ENCODE assay signal across 24 cellular contexts in genomic region chr17:56020369-56020768, GRCh38.
DNase-seq lines count a peak whose midpoint lies in the region; ATAC-seq lines count a peak whose summit lies in the region.
"Had no signal": no experiment of that assay in that cellular context is flagged by ENCODE, and none has a peak within 500 bp of the region (broad histone marks: within the 10 kb centered on the region; RNA-seq: fewer than 3 reads in every experiment).

No MANE protein-coding gene starts in this region.

- no peaks in the 10 kb centered on the region for H3K9me3 Mint-ChIP-seq in activated T-cell treated with anti-CD3 and anti-CD28 coated beads, Interleukin-2, amount 50 U/mL, for 4 hours
- H3K9me3 Mint-ChIP-seq: central memory CD8-positive, alpha-beta T cell; GM23338; HFFc6 had no signal

- H3K4me3 Mint-ChIP-seq in activated T-cell treated with anti-CD3 and anti-CD28 coated beads, Interleukin-2, amount 50 U/mL, for 4 hours, result no peak overlapping the region
- H3K4me3 Mint-ChIP-seq: activated naive CD8-positive, alpha-beta T cell treated with anti-CD3 and anti-CD28 coated beads, Interleukin-2, amount 10 ng/mL, durations not matched to agents 7 days and 5 days; B cell; central memory CD8-positive, alpha-beta T cell; GM23338; HFFc6; IgD-negative memory B cell; natural killer cell had no signal

- peak; percentile 32 to 65 for ATAC-seq in activated T-cell treated with anti-CD3 and anti-CD28 coated beads, Interleukin-2, amount 50 U/mL, for 4 hours
- peak; percentile 52 for ATAC-seq in GM18907 (IDR thresholded peaks at IDR 0.05; ENCODE audit: unreplicated experiment)
- ATAC-seq in HG03469 (IDR thresholded peaks at IDR 0.05; ENCODE audit: unreplicated experiment), result peak; percentile 54
- ATAC-seq: A549, GM23338, natural killer cell had no signal

- H3K27me3 Mint-ChIP-seq in activated T-cell treated with anti-CD3 and anti-CD28 coated beads, Interleukin-2, amount 50 U/mL, for 4 hours (ENCODE audit: low read depth), result peaks cover 4% of the 10 kb centered on the region

- H3K4me1 Mint-ChIP-seq in activated T-cell treated with anti-CD3 and anti-CD28 coated beads, Interleukin-2, amount 50 U/mL, for 4 hours (ENCODE audit: low read depth), result peaks cover 4% of the 10 kb centered on the region
- H3K4me1 Mint-ChIP-seq: B cell; central memory CD8-positive, alpha-beta T cell; GM23338; natural killer cell had no signal

- no peaks in the 10 kb centered on the region for H3K36me3 Mint-ChIP-seq in activated T-cell treated with anti-CD3 and anti-CD28 coated beads, Interleukin-2, amount 50 U/mL, for 4 hours (ENCODE audit: insufficient read depth)
- H3K36me3 Mint-ChIP-seq: activated naive CD8-positive, alpha-beta T cell treated with anti-CD3 and anti-CD28 coated beads, Interleukin-2, amount 10 ng/mL, durations not matched to agents 7 days and 5 days; IgD-negative memory B cell; natural killer cell had no signal

- no peak for DNase-seq in activated T-cell treated with anti-CD3 and anti-CD28 coated beads, Interleukin-2, amount 50 U/mL, for 4 hours
- DNase-seq in activated T-cell treated with anti-CD3 and anti-CD28 coated beads for 4 hours (no peak), renal cortical epithelial cell (ENCODE audit: low read depth) (peak; percentile 5), superior temporal gyrus (ENCODE audit: extremely low spot score) (no peak), NCI-H226 (no peak), NCI-H774 (lab: John Stamatoyannopoulos, UW) (no peak)
- DNase-seq: activated naive CD8-positive, alpha-beta T cell treated with anti-CD3 and anti-CD28 coated beads, Interleukin-2, amount 10 ng/mL, durations not matched to agents 7 days and 5 days; dorsolateral prefrontal cortex; GF-D8; HFFc6; natural killer cell; NCI-H1105 treated with DMSO at 0.1 percent for 48 hours; NCI-H2029 treated with DMSO at 0.1 percent for 48 hours; NCI-H345; stimulated activated CD4-positive, alpha-beta T cell treated with anti-CD3 and anti-CD28 coated beads, Interleukin-1b, Interleukin-23, amount 100 ng/mL, for 48 hours; testis; WERI-Rb-1 had no signal
